16 cellular contexts compared by ENCODE assay signal in genomic region chr9:126880947-126881332, GRCh38.
"Had no signal": no experiment of that assay in that cellular context is flagged by ENCODE, and none has a peak within 500 bp of the region (broad histone marks: within the 10 kb centered on the region; RNA-seq: fewer than 3 reads in every experiment).

No MANE protein-coding gene starts in this region.

- H3K9ac ChIP-seq: SK-N-SH had no signal

- H3K27ac ChIP-seq: adrenal gland, body of pancreas, foreskin keratinocyte, stomach, thyroid gland, uterus had no signal

- DNase-seq: activated B cell treated with CpG ODN at 0.5 μM for 24 hours; activated CD4-positive, alpha-beta T cell treated with anti-CD3 and anti-CD28 coated beads, Interleukin-2, amount 10 ng/mL, durations not matched to agents 7 days and 5 days; activated naive CD4-positive, alpha-beta T cell treated with anti-CD3 and anti-CD28 coated beads, Interleukin-2, amount 10 ng/mL, durations not matched to agents 7 days and 5 days; activated T-cell treated with anti-CD3 and anti-CD28 coated beads for 4 hours; adrenal gland; body of pancreas; esophagus squamous epithelium; foreskin keratinocyte; kidney glomerular epithelial cell; naive thymus-derived CD8-positive, alpha-beta T cell; SK-N-SH; stimulated activated CD4-positive, alpha-beta T cell treated with anti-CD3 and anti-CD28 coated beads, Interleukin-15, amount 100 ng/mL, for 24 hours; stomach; thyroid gland; uterus had no signal

- H3K4me3 ChIP-seq: adrenal gland, body of pancreas, esophagus squamous epithelium, lung, stomach, thyroid gland, uterus had no signal

- H3K9me2 ChIP-seq: SK-N-SH had no signal

- ATAC-seq: body of pancreas; foreskin keratinocyte; naive thymus-derived CD8-positive, alpha-beta T cell had no signal

- H3K4me2 ChIP-seq: SK-N-SH had no signal

- H3K9me3 ChIP-seq: adrenal gland, body of pancreas, esophagus squamous epithelium, SK-N-SH, stomach, thyroid gland, uterus had no signal

- H3K36me3 ChIP-seq: uterus had no signal

- H3K4me1 ChIP-seq: adrenal gland, body of pancreas, foreskin keratinocyte, stomach, uterus had no signal

- H3K27me3 ChIP-seq: adrenal gland, body of pancreas, esophagus squamous epithelium, foreskin keratinocyte, stomach, thyroid gland, uterus had no signal
